ENCODE assay signal across 7 cellular contexts in the genomic region with DNA sequence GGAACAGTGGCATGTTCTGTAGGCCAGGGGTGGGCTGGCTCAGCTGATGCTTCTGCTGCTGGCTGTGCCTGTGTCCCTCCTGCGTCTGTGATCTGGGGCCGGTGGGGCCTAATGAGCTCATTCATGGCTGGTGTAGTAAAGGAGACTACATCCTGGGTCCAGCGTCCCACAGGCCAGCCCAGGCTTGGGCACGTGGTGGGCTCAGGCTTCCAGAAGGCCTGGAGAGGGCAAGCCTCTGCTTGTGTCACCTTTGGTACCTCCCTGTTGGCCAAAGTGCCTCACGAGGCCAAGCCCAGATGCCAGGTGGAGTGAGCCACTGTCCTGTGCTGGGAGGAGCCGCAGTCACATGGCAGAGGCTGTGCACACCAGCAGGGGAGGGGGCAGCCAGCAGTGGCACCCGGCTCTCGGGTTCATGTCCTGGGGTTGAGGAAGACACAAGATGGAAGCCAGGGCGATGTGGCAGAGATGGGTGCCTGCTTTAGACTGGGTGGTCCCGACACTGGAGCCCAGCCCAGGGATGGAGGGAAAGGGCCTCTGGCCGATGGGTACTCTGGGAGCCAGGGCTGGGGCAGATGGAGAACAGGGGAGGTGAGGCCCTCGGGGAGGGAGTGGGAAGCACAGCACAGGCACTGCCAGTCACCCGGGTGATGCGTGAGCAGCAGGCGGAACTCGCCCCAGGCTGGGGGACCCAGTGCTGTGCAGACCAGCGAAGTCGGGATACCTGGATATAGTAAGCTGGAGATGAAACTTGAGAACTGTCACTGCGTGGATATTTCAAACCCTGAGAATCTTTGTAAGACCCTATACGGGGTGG. TPM values are rescaled to one million over a fixed set of nuclear protein-coding genes. Genes with fewer than 3 reads are reported as not detected.
DNase-seq lines count a peak whose midpoint lies in the region; ATAC-seq and TF ChIP-seq lines count a peak whose summit lies in the region.
"Not testable (repeated sequence)": the region's sequence is repeated elsewhere in the genome, so short reads cannot be mapped to it uniquely, and the experiment has no call there.

No MANE protein-coding gene starts in this region.

- TF ChIP-seq POLR2A in spleen (IDR thresholded peaks at IDR 0.05): not testable (repeated sequence)

- peak overlapping the region; percentile 38 for H3K27ac ChIP-seq in RWPE1
- not testable (repeated sequence) for H3K27ac ChIP-seq in coronary artery, spleen

- TF ChIP-seq CTCF in RWPE1 (conservative IDR thresholded peaks at IDR 0.05; ENCODE audit: low read depth); coronary artery (IDR thresholded peaks at IDR 0.05); osteocyte (IDR thresholded peaks at IDR 0.05); spleen (IDR thresholded peaks at IDR 0.05 in 8 of 11, conservative IDR thresholded peaks at IDR 0.05 in 3 of 11): not testable (repeated sequence)

- H3K9me3 Mint-ChIP-seq in osteocyte (ENCODE audit: unreplicated experiment): not testable (repeated sequence)

- not testable (repeated sequence) for ATAC-seq in left cardiac atrium

- not testable (repeated sequence) for H3K27me3 ChIP-seq in spleen (replicated peaks in 1 of 7)

- not testable (repeated sequence) for H3K4me1 Mint-ChIP-seq in osteocyte (ENCODE audit: unreplicated experiment)

- CTCF ChIA-PET in RWPE1 (lab: Yijun Ruan, JAX): not testable (repeated sequence)

- H3K36me3 ChIP-seq in spleen: peaks cover 0 to 28% (median 0%) of the 10 kb centered on the region in 6 donors

- not testable (repeated sequence) for DNase-seq in RWPE1 (ENCODE audit: low spot score)
- peak; percentile 12 for DNase-seq in activated T-cell treated with anti-CD3 and anti-CD28 coated beads, Interleukin-2, amount 50 U/mL, for 1 hour
- peak; percentile 62 for DNase-seq in coronary artery (ENCODE audit: low spot score)
- DNase-seq in left cardiac atrium: peak; percentile 10
- peak; percentile 68 for DNase-seq in mesenteric fat pad (ENCODE audit: low spot score)
- DNase-seq in osteocyte (ENCODE audit: extremely low spot score, unreplicated experiment): peak; percentile 81
- DNase-seq in spleen: peak; percentile 56

- not testable (repeated sequence) for H3K36me3 Mint-ChIP-seq in osteocyte (ENCODE audit: unreplicated experiment)

- not testable (repeated sequence) for H3K4me1 ChIP-seq in spleen

- H3K4me3 Mint-ChIP-seq in osteocyte (ENCODE audit: unreplicated experiment): not testable (repeated sequence)

- H3K9me3 ChIP-seq in spleen: not testable (repeated sequence)

- H3K4me3 ChIP-seq in coronary artery, spleen: not testable (repeated sequence)

- WGBS in spleen, 5 donors: 81 to 93% (median 89%) methylated on average over 14 to 17 of the region's 20 CpGs

- H3K27ac Mint-ChIP-seq in osteocyte (ENCODE audit: unreplicated experiment): not testable (repeated sequence)

- POLR2A ChIA-PET in RWPE1 (lab: Yijun Ruan, JAX; ENCODE audit: low non-redundant PET): not testable (repeated sequence)

- H3K27me3 Mint-ChIP-seq in osteocyte (ENCODE audit: unreplicated experiment): not testable (repeated sequence)

- intact Hi-C loops in left cardiac atrium (cut with DNase I); spleen (cut with DNase I; ENCODE audit: low total_unique reads): not testable (repeated sequence)

RNA-seq across cellular contexts. Expression of a gene that starts 8.4 kb away (rescaled TPM):
- total RNA-seq in left cardiac atrium (10 to 100 TPM; 35.1 to 41.3 TPM), mesenteric fat pad (25.7 TPM), osteocyte (55.0 and 59.4 TPM in 2 replicates), spleen (10 to 100 TPM; 25.6 to 49.9 (median 32.4) TPM)
- 10 to 100 TPM; 50.0 to 70.0 (median 66.1) TPM for polyA plus RNA-seq in spleen

RNA-seq across cellular contexts. Expression of a gene that starts 43.3 kb away (rescaled TPM):
- total RNA-seq in left cardiac atrium (1 to 10 TPM; 1.4 to 1.8 TPM), mesenteric fat pad (0.55 TPM), osteocyte (1.5 and 2.1 TPM in 2 replicates), spleen (10 to 100 TPM in 2 of 7 donors, 1 to 10 TPM in 5; 4.5 to 11.8 (median 7.0) TPM)
- 1 to 10 TPM; 1.5 to 6.5 (median 2.8) TPM for polyA plus RNA-seq in spleen
